19 cellular contexts compared by ENCODE assay signal in the genomic region with DNA sequence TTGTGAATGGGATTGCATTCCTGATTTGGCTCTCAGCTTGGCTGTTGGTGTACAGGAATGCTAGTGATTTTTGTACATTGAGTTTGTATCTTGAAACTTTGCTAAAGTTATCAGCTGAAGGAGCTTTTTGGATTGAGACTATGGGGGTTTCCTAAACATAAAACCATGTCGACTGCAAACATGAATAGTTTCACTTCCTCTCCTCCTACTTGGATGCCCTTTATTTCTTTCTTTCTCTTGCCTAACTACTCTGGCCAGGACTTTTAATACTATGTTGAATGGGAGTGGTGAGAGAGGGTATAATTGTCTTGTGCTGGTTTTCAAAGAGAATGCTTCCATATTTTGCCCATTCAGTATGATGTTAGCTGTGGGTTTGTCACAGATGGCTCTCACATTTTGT.
DNase-seq lines count a peak whose midpoint lies in the region; ATAC-seq, FAIRE-seq and TF ChIP-seq lines count a peak whose summit lies in the region.
"Had no signal": no experiment of that assay in that cellular context is flagged by ENCODE, and none has a peak within 500 bp of the region (broad histone marks: within the 10 kb centered on the region; RNA-seq: fewer than 3 reads in every experiment).

No MANE protein-coding gene starts in this region.

- peak; percentile 85 for ATAC-seq in HG02938 (IDR thresholded peaks at IDR 0.05; ENCODE audit: unreplicated experiment)
- peak; percentile 99 for ATAC-seq in stimulated activated naive B cell treated with anti-CD40 and anti-IgM and Interleukin-4, amounts not matched to agents 10 μg/mL and 1 μg/mL and 100 μg/mL, for 72 hours (replicated peaks)
- ATAC-seq in GM21619 (IDR thresholded peaks at IDR 0.05; ENCODE audit: unreplicated experiment) = no peak
- ATAC-seq: activated CD8-positive, alpha-beta T cell treated with anti-CD3 and anti-CD28 coated beads for 36 hours; K562; left ventricle myocardium superior had no signal

- intact Hi-C loops in activated CD4-positive, alpha-beta T cell treated with anti-CD3 and anti-CD28 coated beads, Interleukin-2, amount 10 ng/mL, durations not matched to agents 24 days and 14 days (cut with micrococcal nuclease) = no loop called here

- peaks cover 70 to 75% of the 10 kb centered on the region in 2 donors for H3K36me3 Mint-ChIP-seq in stimulated activated naive B cell treated with anti-CD40 and anti-IgM and Interleukin-4, amounts not matched to agents 10 μg/mL and 1 μg/mL and 100 μg/mL, for 72 hours
- H3K36me3 Mint-ChIP-seq in activated CD4-positive, alpha-beta T cell treated with anti-CD3 and anti-CD28 coated beads, Interleukin-2, amount 10 ng/mL, durations not matched to agents 24 days and 14 days (ENCODE audit: low read depth) = peaks cover 71% of the 10 kb centered on the region
- H3K36me3 Mint-ChIP-seq in progenitor cell of endocrine pancreas (ENCODE audit: insufficient read depth) = peaks cover 48% of the 10 kb centered on the region

- no peak for DNase-seq in GM19239 (ENCODE audit: insufficient read length, low spot score)
- DNase-seq in MV-4-11 (lab: John Stamatoyannopoulos, UW) = peak; percentile 79
- DNase-seq in stimulated activated naive B cell treated with anti-CD40 and anti-IgM and Interleukin-4, amounts not matched to agents 10 μg/mL and 1 μg/mL and 100 μg/mL, for 72 hours = no peak
- DNase-seq in activated CD4-positive, alpha-beta T cell treated with anti-CD3 and anti-CD28 coated beads, Interleukin-2, amount 10 ng/mL, durations not matched to agents 24 days and 14 days = no peak
- no peak for DNase-seq in progenitor cell of endocrine pancreas (ENCODE audit: low spot score, unreplicated experiment)
- DNase-seq in NCI-H345 treated with DMSO at 0.1 percent for 48 hours (lab: John Stamatoyannopoulos, UW; ENCODE audit: unreplicated experiment) = no peak
- DNase-seq: activated CD8-positive, alpha-beta T cell treated with anti-CD3 and anti-CD28 coated beads for 36 hours; DMS 273 treated with DMSO at 0.1 percent for 48 hours; GF-D8; left ventricle myocardium superior; NCI-H1105 treated with DMSO at 0.1 percent for 48 hours; NCI-H774 had no signal

- peak overlapping the region; percentile 86 for H3K27ac Mint-ChIP-seq in stimulated activated naive B cell treated with anti-CD40 and anti-IgM and Interleukin-4, amounts not matched to agents 10 μg/mL and 1 μg/mL and 100 μg/mL, for 72 hours
- no peak overlapping the region for H3K27ac Mint-ChIP-seq in activated CD4-positive, alpha-beta T cell treated with anti-CD3 and anti-CD28 coated beads, Interleukin-2, amount 10 ng/mL, durations not matched to agents 24 days and 14 days
- H3K27ac Mint-ChIP-seq in progenitor cell of endocrine pancreas = no peak overlapping the region
- H3K27ac Mint-ChIP-seq: activated CD8-positive, alpha-beta T cell treated with anti-CD3 and anti-CD28 coated beads for 36 hours; activated T-helper 1 cell treated with anti-CD3 and anti-CD28 coated beads, Interleukin-12 subunit alpha, Interleukin-12 subunit beta, Interleukin-2, Interleukin-4 antibody, amounts not matched to agents 30 ng/mL and 10 ng/mL and 1 ng/mL, durations not matched to agents 14 hours and 24 hours and 36 hours; stimulated activated naive CD8-positive, alpha-beta T cell treated with anti-CD3 and anti-CD28 coated beads, Interleukin-15, Interleukin-2, amounts not matched to agents 100 ng/mL and 50 ng/mL, for 24 hours; type B pancreatic cell had no signal

- peaks cover 35 to 37% of the 10 kb centered on the region in 2 donors for H3K9me3 Mint-ChIP-seq in stimulated activated naive B cell treated with anti-CD40 and anti-IgM and Interleukin-4, amounts not matched to agents 10 μg/mL and 1 μg/mL and 100 μg/mL, for 72 hours
- peaks cover 42% of the 10 kb centered on the region for H3K9me3 Mint-ChIP-seq in activated CD4-positive, alpha-beta T cell treated with anti-CD3 and anti-CD28 coated beads, Interleukin-2, amount 10 ng/mL, durations not matched to agents 24 days and 14 days
- H3K9me3 Mint-ChIP-seq in progenitor cell of endocrine pancreas (ENCODE audit: low read depth) = peaks cover 44% of the 10 kb centered on the region

- peaks cover 23 to 27% of the 10 kb centered on the region in 2 donors for H3K4me1 Mint-ChIP-seq in stimulated activated naive B cell treated with anti-CD40 and anti-IgM and Interleukin-4, amounts not matched to agents 10 μg/mL and 1 μg/mL and 100 μg/mL, for 72 hours
- peaks cover 6% of the 10 kb centered on the region for H3K4me1 Mint-ChIP-seq in activated CD4-positive, alpha-beta T cell treated with anti-CD3 and anti-CD28 coated beads, Interleukin-2, amount 10 ng/mL, durations not matched to agents 24 days and 14 days
- no peaks in the 10 kb centered on the region for H3K4me1 Mint-ChIP-seq in progenitor cell of endocrine pancreas (ENCODE audit: low read depth)

- peak overlapping the region; percentile 17 to 63 for H3K4me3 Mint-ChIP-seq in stimulated activated naive B cell treated with anti-CD40 and anti-IgM and Interleukin-4, amounts not matched to agents 10 μg/mL and 1 μg/mL and 100 μg/mL, for 72 hours
- H3K4me3 Mint-ChIP-seq in activated CD4-positive, alpha-beta T cell treated with anti-CD3 and anti-CD28 coated beads, Interleukin-2, amount 10 ng/mL, durations not matched to agents 24 days and 14 days = no peak overlapping the region
- no peak overlapping the region for H3K4me3 Mint-ChIP-seq in progenitor cell of endocrine pancreas (ENCODE audit: low read depth)
- H3K4me3 Mint-ChIP-seq: activated CD8-positive, alpha-beta T cell treated with anti-CD3 and anti-CD28 coated beads for 36 hours; activated T-helper 1 cell treated with anti-CD3 and anti-CD28 coated beads, Interleukin-12 subunit alpha, Interleukin-12 subunit beta, Interleukin-2, Interleukin-4 antibody, amounts not matched to agents 30 ng/mL and 10 ng/mL and 1 ng/mL, durations not matched to agents 14 hours and 24 hours and 36 hours; stimulated activated naive CD8-positive, alpha-beta T cell treated with anti-CD3 and anti-CD28 coated beads, Interleukin-15, Interleukin-2, amounts not matched to agents 100 ng/mL and 50 ng/mL, for 24 hours; type B pancreatic cell had no signal

- FAIRE-seq in GM19239 (lab: Jason Lieb, UNC) = peak; percentile 74
- FAIRE-seq: H54, K562 had no signal

- no peak for TF ChIP-seq CTCF in progenitor cell of endocrine pancreas (IDR thresholded peaks at IDR 0.05; ENCODE audit: unreplicated experiment)

- H3K27me3 Mint-ChIP-seq in stimulated activated naive B cell treated with anti-CD40 and anti-IgM and Interleukin-4, amounts not matched to agents 10 μg/mL and 1 μg/mL and 100 μg/mL, for 72 hours = no peaks in the 10 kb centered on the region
- no peaks in the 10 kb centered on the region for H3K27me3 Mint-ChIP-seq in activated CD4-positive, alpha-beta T cell treated with anti-CD3 and anti-CD28 coated beads, Interleukin-2, amount 10 ng/mL, durations not matched to agents 24 days and 14 days
- no peaks in the 10 kb centered on the region for H3K27me3 Mint-ChIP-seq in progenitor cell of endocrine pancreas
- H3K27me3 Mint-ChIP-seq: activated CD8-positive, alpha-beta T cell treated with anti-CD3 and anti-CD28 coated beads for 36 hours; stimulated activated naive CD8-positive, alpha-beta T cell treated with anti-CD3 and anti-CD28 coated beads, Interleukin-15, Interleukin-2, amounts not matched to agents 100 ng/mL and 50 ng/mL, for 24 hours; type B pancreatic cell had no signal

Comparison
In these comparisons a context has a peak if more than half of its experiments do, and no peak if none do; other contexts are left out.
1. H3K4me3 Mint-ChIP-seq: peak in stimulated activated naive B cell treated with anti-CD40 and anti-IgM and Interleukin-4, amounts not matched to agents 10 μg/mL and 1 μg/mL and 100 μg/mL, for 72 hours (2 of 2); none in activated CD4-positive, alpha-beta T cell treated with anti-CD3 and anti-CD28 coated beads, Interleukin-2, amount 10 ng/mL, durations not matched to agents 24 days and 14 days (single experiment) and progenitor cell of endocrine pancreas (single experiment).